In genomic region chr1:220705782-220706181, GRCh38 we compare ENCODE assay signal across 2 cellular contexts.
TF ChIP-seq lines count a peak whose summit lies in the region.

No MANE protein-coding gene starts in this region.

TF ChIP-seq in GM23338, 12 proteins besides CTCF, POLR2A, EP300 and RAD21:
- TF ChIP-seq STAT1 (IDR thresholded peaks at IDR 0.05; ENCODE audit: unreplicated experiment) (no peak), CREB1 (CRISPR knock-in tag; IDR thresholded peaks at IDR 0.05; ENCODE audit: low read depth) (no peak), REST (IDR thresholded peaks at IDR 0.05; ENCODE audit: unreplicated experiment) (no peak), POLR2AphosphoS5 (IDR thresholded peaks at IDR 0.05; ENCODE audit: low read depth) (no peak), NANOG (IDR thresholded peaks at IDR 0.05; ENCODE audit: borderline replicate concordance) (no peak)

TF ChIP-seq in H1, 55 proteins besides CTCF, POLR2A, EP300 and RAD21:
- TF ChIP-seq TEAD4 (IDR thresholded peaks at IDR 0.05; ENCODE audit: low read depth, low read length) (no peak), SRF (IDR thresholded peaks at IDR 0.05; ENCODE audit: low read depth, low read length) (no peak), SP4 (IDR thresholded peaks at IDR 0.05; ENCODE audit: low read length) (no peak), EGR1 (IDR thresholded peaks at IDR 0.05; ENCODE audit: borderline replicate concordance, low read depth, low read length) (no peak), NRF1 (IDR thresholded peaks at IDR 0.05; ENCODE audit: low read depth, low read length) (no peak), KDM5A (IDR thresholded peaks at IDR 0.05; ENCODE audit: low read length) (no peak), HDAC6 (IDR thresholded peaks at IDR 0.05; ENCODE audit: low read depth, low read length) (no peak), SIRT6 (IDR thresholded peaks at IDR 0.05; ENCODE audit: low read length) (no peak), NANOG (IDR thresholded peaks at IDR 0.05; ENCODE audit: insufficient read depth, low read depth, low read length, poor library complexity, severe bottlenecking) (no peak)
